Comparison of ENCODE assay signal across 22 cellular contexts in the genomic region with DNA sequence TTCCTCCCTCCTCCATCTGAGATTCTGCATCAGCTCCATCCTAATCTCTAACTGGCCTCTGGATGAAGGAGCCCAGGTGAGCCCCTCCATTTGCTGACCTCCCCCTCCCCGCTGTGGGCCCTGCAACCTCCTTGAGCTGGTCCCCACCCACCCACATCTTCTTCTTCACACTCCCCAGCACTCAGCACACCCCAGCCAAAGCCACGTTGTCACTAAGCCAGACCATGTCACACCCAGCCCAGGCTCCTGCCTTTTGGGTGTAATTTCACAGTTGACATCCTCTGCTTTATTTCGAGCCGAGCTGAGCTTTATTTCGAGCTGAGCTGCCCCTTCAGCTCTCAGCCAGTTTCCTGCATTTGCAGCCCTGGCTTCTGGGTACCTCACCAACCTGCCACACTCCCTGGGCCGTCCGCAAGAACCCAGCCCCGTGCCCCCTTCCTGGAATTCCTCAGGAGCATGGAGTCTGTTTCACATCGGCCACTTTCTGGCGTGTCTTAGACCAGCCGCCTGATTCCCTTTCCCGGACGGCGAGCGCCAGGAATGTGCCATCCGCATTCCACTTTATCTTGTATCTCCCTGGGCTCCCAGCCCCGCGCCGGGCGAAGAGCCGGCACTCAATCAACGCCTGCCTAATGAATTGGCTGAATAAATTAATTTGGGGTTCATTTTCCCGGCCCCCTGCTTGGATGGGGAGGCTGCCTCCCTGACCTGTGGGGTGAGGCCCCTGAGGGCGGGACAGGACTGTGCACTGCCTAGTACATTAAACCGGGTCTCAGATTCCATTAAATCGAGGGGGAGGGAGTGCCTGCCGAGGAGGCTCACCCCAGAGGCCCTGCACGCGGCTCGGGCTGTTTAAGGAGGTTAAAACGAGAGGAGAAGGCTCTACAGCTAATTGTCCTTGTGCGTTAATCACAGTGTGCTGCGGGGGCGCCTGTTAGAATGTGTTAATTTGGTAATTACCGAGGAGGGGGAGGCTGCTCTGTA.
A peak's percentile ranks its signal among the peaks of the same experiment; 100 is the strongest.
DNase-seq lines count a peak whose midpoint lies in the region; ATAC-seq, FAIRE-seq and TF ChIP-seq lines count a peak whose summit lies in the region.
"Had no signal": no experiment of that assay in that cellular context is flagged by ENCODE, and none has a peak within 500 bp of the region (broad histone marks: within the 10 kb centered on the region; RNA-seq: fewer than 3 reads in every experiment).

No MANE protein-coding gene starts in this region.

- no peak overlapping the region for H2AFZ ChIP-seq in neural progenitor cell (replicated peaks)

- H3K36me3 Mint-ChIP-seq in neural progenitor cell, result no peaks in the 10 kb centered on the region
- no peaks in the 10 kb centered on the region for H3K36me3 Mint-ChIP-seq in CD14-positive monocyte

- DNase-seq in ACHN (peak; percentile 22), RWPE2 (ENCODE audit: low spot score) (no peak), cardiac septum (ENCODE audit: low spot score) (peak; percentile 73), neural progenitor cell (ENCODE audit: low spot score) (peak; percentile 68), NCI-H1105 treated with DMSO at 0.1 percent for 48 hours (lab: John Stamatoyannopoulos, UW) (no peak), GM12892 (ENCODE audit: insufficient read length) (no peak), CD14-positive monocyte (ENCODE audit: low spot score) (no peak)
- DNase-seq in activated CD8-positive, alpha-beta memory T cell treated with anti-CD3 and anti-CD28 coated beads, Interleukin-2, amount 50 U/mL, for 4 hours, result no peak
- DNase-seq: activated CD4-positive, alpha-beta T cell treated with anti-CD3 and anti-CD28 coated beads for 4 hours; CD4-positive, CD25-positive, alpha-beta regulatory T cell; dorsolateral prefrontal cortex; HCEC 1CT; MV-4-11; NCI-H187; NCI-H2227 treated with DMSO at 0.1 percent for 48 hours; NCI-H774; SHP77 treated with DMSO at 0.1 percent for 48 hours; T-helper 1 cell had no signal

- H4K20me1 ChIP-seq in neural progenitor cell (ENCODE audit: low read depth), result no peaks in the 10 kb centered on the region

- H3K4me3 Mint-ChIP-seq in neural progenitor cell (no peak overlapping the region), CD14-positive monocyte (no peak overlapping the region)
- H3K4me3 Mint-ChIP-seq: CD4-positive, CD25-positive, alpha-beta regulatory T cell had no signal

- ATAC-seq in RWPE2 (ENCODE audit: low read depth), result peak; percentile 10; the same call in 1 of the 3 replicates

- TF ChIP-seq POLR2A in GM12892 (IDR thresholded peaks at IDR 0.05; ENCODE audit: low read depth, low read length), result no peak

- H3K27me3 Mint-ChIP-seq in neural progenitor cell (ENCODE audit: insufficient read depth, low read depth) (peaks cover 18% of the 10 kb centered on the region), CD14-positive monocyte (ENCODE audit: low read depth in 3 of 3) (peaks cover 3 to 11% (median 8%) of the 10 kb centered on the region in 3 donors)
- H3K27me3 Mint-ChIP-seq: CD4-positive, CD25-positive, alpha-beta regulatory T cell had no signal

- H3K36me3 ChIP-seq in RWPE2 (ENCODE audit: low read depth), result no peaks in the 10 kb centered on the region
- no peaks in the 10 kb centered on the region for H3K36me3 ChIP-seq in neural progenitor cell
- H3K36me3 ChIP-seq: thoracic aorta had no signal

- H3K4me2 ChIP-seq in neural progenitor cell, result peak overlapping the region; percentile 34

- no peak overlapping the region for H3K9ac ChIP-seq in neural progenitor cell

- H3K4me3 ChIP-seq in RWPE2 (ENCODE audit: severe bottlenecking) (no peak overlapping the region), neural progenitor cell (no peak overlapping the region)
- H3K4me3 ChIP-seq: dorsolateral prefrontal cortex, thoracic aorta had no signal

- TF ChIP-seq CTCF in RWPE2 (IDR thresholded peaks at IDR 0.05; ENCODE audit: poor library complexity, severe bottlenecking) (no peak), neural progenitor cell (IDR thresholded peaks at IDR 0.05) (no peak), CD14-positive monocyte (IDR thresholded peaks at IDR 0.05) (no peak)

- H3F3A ChIP-seq in neural progenitor cell (ENCODE audit: low read depth), result peaks cover 4% of the 10 kb centered on the region

- no peaks in the 10 kb centered on the region for H3K9me3 ChIP-seq in RWPE2 (ENCODE audit: severe bottlenecking)
- no peaks in the 10 kb centered on the region for H3K9me3 ChIP-seq in neural progenitor cell (ENCODE audit: low read depth)
- H3K9me3 ChIP-seq: thoracic aorta had no signal

- in situ Hi-C loops in ACHN (cut with HindIII; ENCODE audit: low pct_ligation_motif_present, low pct_unique_long_range_greater_than_20kb, low sequenced_read_pairs), result no loop called here

- peaks cover 56% of the 10 kb centered on the region for H3K27me3 ChIP-seq in RWPE2 (ENCODE audit: insufficient read depth, poor library complexity, severe bottlenecking)
- H3K27me3 ChIP-seq in neural progenitor cell, result no peaks in the 10 kb centered on the region

- peaks cover 25% of the 10 kb centered on the region for H3K4me1 Mint-ChIP-seq in neural progenitor cell
- no peaks in the 10 kb centered on the region for H3K4me1 Mint-ChIP-seq in CD14-positive monocyte

- intact Hi-C loops in cardiac septum (cut with DNase I) (no loop called here), CD14-positive monocyte (cut with micrococcal nuclease) (no loop called here)

- H3K27ac Mint-ChIP-seq in neural progenitor cell (peak overlapping the region; percentile 16), CD14-positive monocyte (no peak overlapping the region)
- H3K27ac Mint-ChIP-seq: activated T-helper 2 cell treated with anti-CD3 and anti-CD28 coated beads, Interferon-gamma antibody, Interleukin-2, Interleukin-4, amounts not matched to agents 10 μg/mL and 5 μg/mL and 100 μg/mL, durations not matched to agents 14 hours and 24 hours and 36 hours had no signal

- H3K79me2 ChIP-seq in neural progenitor cell (ENCODE audit: low read depth), result no peaks in the 10 kb centered on the region

- H3K27ac ChIP-seq in RWPE2 (ENCODE audit: poor library complexity, severe bottlenecking) (no peak overlapping the region), neural progenitor cell (peak overlapping the region; percentile 16)
- H3K27ac ChIP-seq: dorsolateral prefrontal cortex, epithelial cell of prostate, thoracic aorta had no signal

- FAIRE-seq in GM12892 (lab: Jason Lieb, UNC), result no peak
- FAIRE-seq: frontal cortex had no signal

- H3K4me1 ChIP-seq in RWPE2 (ENCODE audit: insufficient read depth, poor library complexity, severe bottlenecking) (no peaks in the 10 kb centered on the region), neural progenitor cell (peaks cover 22% of the 10 kb centered on the region)

- H3K9me3 Mint-ChIP-seq in neural progenitor cell (peaks cover 2% of the 10 kb centered on the region), CD14-positive monocyte (peaks cover 0 to 2% (median 0%) of the 10 kb centered on the region in 7 donors)
- H3K9me3 Mint-ChIP-seq: activated T-helper 2 cell treated with anti-CD3 and anti-CD28 coated beads, Interferon-gamma antibody, Interleukin-2, Interleukin-4, amounts not matched to agents 10 μg/mL and 5 μg/mL and 100 μg/mL, durations not matched to agents 14 hours and 24 hours and 36 hours; CD4-positive, CD25-positive, alpha-beta regulatory T cell had no signal

Comparison
In these comparisons a context has a peak if more than half of its experiments do, and no peak if none do; other contexts are left out.
1. DNase-seq: peak in ACHN (single experiment), cardiac septum (single experiment) and neural progenitor cell (single experiment); none in RWPE2 (single experiment), NCI-H1105 treated with DMSO at 0.1 percent for 48 hours (single experiment), activated CD8-positive, alpha-beta memory T cell treated with anti-CD3 and anti-CD28 coated beads, Interleukin-2, amount 50 U/mL, for 4 hours (single experiment), GM12892 (single experiment) and CD14-positive monocyte (single experiment).